ENCODE assay signal across 1 cellular context in the genomic region with DNA sequence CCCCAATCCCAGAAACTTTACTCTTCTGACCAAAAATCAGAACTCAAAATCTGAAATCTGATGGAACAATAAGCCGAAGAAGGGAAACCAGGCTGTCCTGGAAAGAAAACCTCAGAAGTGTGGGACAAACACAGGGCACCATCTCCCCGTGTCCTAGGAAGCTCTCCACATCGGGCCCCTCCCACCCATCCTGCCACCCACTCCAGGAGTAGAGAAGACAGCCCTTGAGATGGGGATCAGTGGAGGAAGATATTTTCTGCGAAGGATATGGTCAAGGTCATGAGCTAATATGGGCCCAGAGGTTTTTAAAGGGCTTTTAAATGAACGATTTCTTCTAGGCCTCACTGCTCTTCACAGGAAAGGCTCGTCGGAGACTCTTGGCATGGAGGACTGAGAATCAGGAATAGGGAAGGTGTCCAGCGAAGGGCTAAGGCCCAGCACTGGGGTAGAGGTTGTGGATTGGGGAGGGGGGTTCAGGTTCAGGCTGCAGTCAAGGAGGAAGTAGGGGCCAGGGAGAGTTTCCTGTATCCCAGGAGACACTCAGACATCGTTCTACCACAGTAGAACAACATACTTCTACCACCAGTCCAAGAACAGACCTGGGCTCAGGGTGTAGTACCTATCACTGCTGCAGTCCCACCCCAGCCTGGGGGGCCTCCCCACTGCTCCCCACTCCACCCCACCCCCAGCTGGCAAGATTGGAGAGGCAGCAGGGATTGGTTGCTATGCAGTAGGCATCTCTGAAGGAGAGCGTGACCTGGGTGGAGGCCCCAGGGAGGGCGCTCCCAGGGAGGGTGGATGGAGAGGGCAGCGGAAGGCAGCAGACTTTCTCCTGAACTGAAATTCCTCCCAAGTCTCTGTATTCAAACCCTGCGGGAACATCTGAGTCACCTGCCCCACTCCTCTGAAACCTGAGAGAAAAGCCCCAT.
TF ChIP-seq lines count a peak whose summit lies in the region.

No MANE protein-coding gene starts in this region.

TF ChIP-seq in GM23338, 12 proteins besides CTCF, POLR2A, EP300 and RAD21:
- no peak for TF ChIP-seq ZNF462 (CRISPR knock-in tag; IDR thresholded peaks at IDR 0.05)
- no peak for TF ChIP-seq ZNF114 (CRISPR knock-in tag; IDR thresholded peaks at IDR 0.05)
- no peak for TF ChIP-seq ETS1 (IDR thresholded peaks at IDR 0.05)
- no peak for TF ChIP-seq NANOG (IDR thresholded peaks at IDR 0.05; ENCODE audit: borderline replicate concordance)
- no peak for TF ChIP-seq ZNF331 (CRISPR knock-in tag; IDR thresholded peaks at IDR 0.05; ENCODE audit: low read depth)
- TF ChIP-seq STAT1 (IDR thresholded peaks at IDR 0.05; ENCODE audit: unreplicated experiment): no peak
- no peak for TF ChIP-seq EZH2phosphoT487 (IDR thresholded peaks at IDR 0.05; ENCODE audit: unreplicated experiment)
- no peak for TF ChIP-seq POLR2AphosphoS5 (IDR thresholded peaks at IDR 0.05; ENCODE audit: low read depth)
- TF ChIP-seq JUNB (IDR thresholded peaks at IDR 0.05; ENCODE audit: unreplicated experiment): no peak
- no peak for TF ChIP-seq REST (IDR thresholded peaks at IDR 0.05; ENCODE audit: unreplicated experiment)
- no peak for TF ChIP-seq EZH2 (IDR thresholded peaks at IDR 0.05; ENCODE audit: low read depth, unreplicated experiment)
- TF ChIP-seq CREB1 (CRISPR knock-in tag; IDR thresholded peaks at IDR 0.05; ENCODE audit: low read depth): no peak
